In the genomic region with DNA sequence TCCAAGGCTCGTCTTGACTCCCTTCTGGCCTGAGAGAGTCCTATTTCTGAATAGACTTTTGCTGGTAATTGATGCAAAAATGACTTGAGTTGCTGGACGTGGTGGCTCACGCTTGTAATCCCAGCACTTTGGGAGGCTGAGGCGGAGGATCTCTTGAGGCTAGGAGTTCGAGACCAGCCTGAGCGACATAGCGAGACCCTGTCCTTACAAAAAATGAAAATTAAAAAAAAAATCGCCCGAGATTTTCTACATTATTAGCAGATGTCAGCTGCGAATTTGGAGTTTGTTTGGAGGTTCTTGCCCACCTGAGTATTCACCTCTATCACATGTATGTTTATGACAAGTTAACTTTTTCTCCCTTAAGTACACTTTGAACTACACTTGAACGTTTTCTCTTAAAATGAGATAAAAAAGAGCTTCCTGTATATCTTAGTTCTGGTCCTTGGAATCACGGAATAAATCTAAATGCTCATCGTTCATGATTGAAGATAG, we compare ENCODE assay signal across 8 cellular contexts. TPM values are rescaled to one million over a fixed set of nuclear protein-coding genes. Genes with fewer than 3 reads are reported as not detected.
A peak's percentile ranks its signal among the peaks of the same experiment; 100 is the strongest.
DNase-seq lines count a peak whose midpoint lies in the region; ATAC-seq, FAIRE-seq and TF ChIP-seq lines count a peak whose summit lies in the region.

No MANE protein-coding gene starts in this region.

- peak overlapping the region; percentile 94 to 100 (median 99) for H3K27ac Mint-ChIP-seq in naive thymus-derived CD4-positive, alpha-beta T cell

- peak overlapping the region; percentile 86 to 97 (median 93) for H3K4me3 Mint-ChIP-seq in naive thymus-derived CD4-positive, alpha-beta T cell

- H3K27me3 Mint-ChIP-seq in naive thymus-derived CD4-positive, alpha-beta T cell: peaks cover 0 to 4% (median 0%) of the 10 kb centered on the region in 5 donors

- H3K4me1 Mint-ChIP-seq in naive thymus-derived CD4-positive, alpha-beta T cell: peaks cover 7 to 24% (median 21%) of the 10 kb centered on the region in 7 donors

- POLR2A ChIA-PET in AG04450 (lab: Yijun Ruan, JAX): interaction anchor here (0.6 to 1.5 kb wide), 14 partner anchors 10 to 323 kb away, joined by 3 to 11 read pairs (median 4); a partner anchor contains a TSS
- POLR2A ChIA-PET in naive thymus-derived CD4-positive, alpha-beta T cell (lab: Charles Lee): interaction anchor here (0.5 to 2.6 kb wide), 39 partner anchors 9 to 877 kb away, joined by 3 to 47 read pairs (median 5); a partner anchor contains a TSS

- FAIRE-seq in H54 (lab: Jason Lieb, UNC): no peak

- H3K9me3 ChIP-seq in AG04450 (ENCODE audit: control insufficient read depth, insufficient read depth, low read length) (peaks cover 3% of the 10 kb centered on the region; the same call in 1 of the 2 replicates), KOPT-K1 (ENCODE audit: insufficient read depth, low read length, poor library complexity, severe bottlenecking) (no peaks in the 10 kb centered on the region)
- H3K9me3 ChIP-seq in naive thymus-derived CD4-positive, alpha-beta T cell (ENCODE audit: control insufficient read depth in 2 of 3, low read length in 3 of 3): no peaks in the 10 kb centered on the region

- DNase-seq in AG04450 (ENCODE audit: low read depth, low spot score) (no peak), choroid plexus epithelial cell (ENCODE audit: low read depth) (no peak), H54 (ENCODE audit: insufficient read length, low spot score) (no peak), D341Med (ENCODE audit: low spot score) (no peak)
- DNase-seq in naive thymus-derived CD4-positive, alpha-beta T cell: no peak
- DNase-seq in stimulated activated CD4-positive, alpha-beta T cell treated with anti-CD3 and anti-CD28 coated beads, Interleukin-4, amount 100 ng/mL, for 4 hours: no peak

- intact Hi-C loops in naive thymus-derived CD4-positive, alpha-beta T cell (cut with micrococcal nuclease): loop anchor here (1.0 to 5.0 kb wide), 8 partner anchors 68 to 940 kb away; a partner anchor contains a TSS

- peaks cover 0 to 6% (median 0%) of the 10 kb centered on the region in 5 donors for H3K36me3 Mint-ChIP-seq in naive thymus-derived CD4-positive, alpha-beta T cell

- H3K27ac ChIP-seq in AG04450 (ENCODE audit: low read depth, low read length) (peak overlapping the region; percentile 94), KOPT-K1 (ENCODE audit: low read depth, low read length, poor library complexity, severe bottlenecking) (peak overlapping the region; percentile 82)
- H3K27ac ChIP-seq in naive thymus-derived CD4-positive, alpha-beta T cell (ENCODE audit: low read depth, low read length): peak overlapping the region; percentile 93

- ATAC-seq in naive thymus-derived CD4-positive, alpha-beta T cell: no peak
- no peak for ATAC-seq in GM18868 (IDR thresholded peaks at IDR 0.05; ENCODE audit: unreplicated experiment)

- TF ChIP-seq CTCF in AG04450 (IDR thresholded peaks at IDR 0.05; ENCODE audit: low read depth, low read length): no peak
- TF ChIP-seq CTCF in choroid plexus epithelial cell (conservative IDR thresholded peaks at IDR 0.05; ENCODE audit: low read depth, low read length): no peak

- peak overlapping the region; percentile 91 for H3K4me3 ChIP-seq in AG04450 (ENCODE audit: low read depth, low read length)
- peak overlapping the region; percentile 77 for H3K4me3 ChIP-seq in choroid plexus epithelial cell (ENCODE audit: low read depth, low read length)
- peak overlapping the region; percentile 72 for H3K4me3 ChIP-seq in naive thymus-derived CD4-positive, alpha-beta T cell (ENCODE audit: low read length)

- peaks cover 0 to 8% of the 10 kb centered on the region in 2 donors for H3K4me1 ChIP-seq in naive thymus-derived CD4-positive, alpha-beta T cell (ENCODE audit: control insufficient read depth in 2 of 2, insufficient read depth in 2 of 2, low read length in 2 of 2)

- TF ChIP-seq POLR2A in H54 (IDR thresholded peaks at IDR 0.05; ENCODE audit: low read depth, low read length): no peak

- CTCF ChIA-PET in AG04450 (lab: Charles Lee): interaction anchor here (0.7 to 1.6 kb wide), 2 partner anchors 48 to 279 kb away, joined by 3 to 6 read pairs; no protein-coding TSS in a partner anchor
- CTCF ChIA-PET in naive thymus-derived CD4-positive, alpha-beta T cell (lab: Charles Lee): interaction anchor here (0.7 to 1.7 kb wide), 8 partner anchors 20 to 279 kb away, joined by 3 to 6 read pairs (median 4); no protein-coding TSS in a partner anchor

- H3K36me3 ChIP-seq in KOPT-K1 (ENCODE audit: insufficient read depth, low read length): no peaks in the 10 kb centered on the region
- H3K36me3 ChIP-seq in naive thymus-derived CD4-positive, alpha-beta T cell (ENCODE audit: control insufficient read depth in 2 of 3, insufficient read depth in 3 of 3, low read length in 3 of 3): no peaks in the 10 kb centered on the region

- no peaks in the 10 kb centered on the region for H3K27me3 ChIP-seq in AG04450 (ENCODE audit: control insufficient read depth, insufficient read depth, low read length)
- no peaks in the 10 kb centered on the region for H3K27me3 ChIP-seq in naive thymus-derived CD4-positive, alpha-beta T cell (ENCODE audit: control insufficient read depth in 2 of 2, insufficient read depth in 2 of 2, low read length in 2 of 2)

- peaks cover 0 to 4% (median 0%) of the 10 kb centered on the region in 11 donors for H3K9me3 Mint-ChIP-seq in naive thymus-derived CD4-positive, alpha-beta T cell

RNA-seq across cellular contexts. Expression of a gene that starts 0.5 kb away (rescaled TPM):
- 9.8 and 10.7 TPM in 2 replicates for polyA plus RNA-seq in AG04450 (2011; rRNA removed)
- 41.1 and 47.4 TPM in 2 replicates for polyA minus RNA-seq in AG04450 (2011; rRNA and poly(A)+ RNA removed)
- 10 to 100 TPM; 20.6 to 45.9 (median 30.3) TPM for total RNA-seq in naive thymus-derived CD4-positive, alpha-beta T cell
- polyA plus RNA-seq in naive thymus-derived CD4-positive, alpha-beta T cell: 10 to 100 TPM; 23.2 to 48.4 TPM

RNA-seq across cellular contexts. Expression of a gene that starts 57.1 kb away (rescaled TPM):
- 139 and 192 TPM in 2 replicates for polyA plus RNA-seq in AG04450 (2011; rRNA removed)
- 173 and 180 TPM in 2 replicates for polyA minus RNA-seq in AG04450 (2011; rRNA and poly(A)+ RNA removed)
- 100 to 1,000 TPM in 3 of 5 experiments, 10 to 100 TPM in 2; 80.9 to 244 (median 163) TPM for total RNA-seq in naive thymus-derived CD4-positive, alpha-beta T cell
- 10 to 100 TPM; 39.3 to 41.3 TPM for polyA plus RNA-seq in naive thymus-derived CD4-positive, alpha-beta T cell
